In the genomic region with DNA sequence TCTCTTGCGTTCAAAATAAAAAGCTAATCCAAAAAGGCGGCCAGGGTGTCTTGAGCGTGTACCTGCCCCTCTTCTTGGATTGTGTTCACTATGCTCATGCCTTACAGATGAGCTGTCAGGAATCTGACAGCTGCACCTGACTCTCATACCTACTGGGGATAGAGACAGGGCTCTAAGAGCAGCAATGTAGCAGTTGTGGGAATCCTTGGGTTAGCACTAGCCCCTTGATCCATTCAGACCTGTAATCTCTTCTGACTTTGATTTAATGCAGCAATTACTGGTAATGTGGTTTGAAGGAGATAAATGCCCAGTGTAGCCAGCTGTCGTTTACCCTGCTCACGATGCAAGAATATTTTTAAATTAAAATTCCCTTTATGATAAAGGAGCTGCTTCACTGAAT, we compare ENCODE assay signal across 20 cellular contexts.
DNase-seq lines count a peak whose midpoint lies in the region; ATAC-seq and TF ChIP-seq lines count a peak whose summit lies in the region.
"Had no signal": no experiment of that assay in that cellular context is flagged by ENCODE, and none has a peak within 500 bp of the region (broad histone marks: within the 10 kb centered on the region; RNA-seq: fewer than 3 reads in every experiment).

No MANE protein-coding gene starts in this region.

- H3K27ac Mint-ChIP-seq in GM23338 (no peak overlapping the region), nephron (peak overlapping the region in 2 of 3 experiments; percentile 13 to 59)
- H3K27ac Mint-ChIP-seq: IgD-negative memory B cell had no signal

- H3K4me2 ChIP-seq in GM23338: no peak overlapping the region

- H3K36me3 Mint-ChIP-seq in GM23338 (ENCODE audit: low read depth): no peaks in the 10 kb centered on the region
- no peaks in the 10 kb centered on the region for H3K36me3 Mint-ChIP-seq in nephron (ENCODE audit: low read depth)
- H3K36me3 Mint-ChIP-seq: IgD-negative memory B cell had no signal

- TF ChIP-seq CTCF in GM23338 (conservative IDR thresholded peaks at IDR 0.05; ENCODE audit: low read depth in 2 of 2) (no peak), nephron (IDR thresholded peaks at IDR 0.05; ENCODE audit: unreplicated experiment in 3 of 3) (no peak)

- peaks cover 40% of the 10 kb centered on the region for H3K4me1 ChIP-seq in GM23338 (ENCODE audit: insufficient read depth)

- no peak for DNase-seq in GM23338 (ENCODE audit: low spot score)
- peak; percentile 67 for DNase-seq in NCI-H2227 (lab: John Stamatoyannopoulos, UW; ENCODE audit: unreplicated experiment)
- peak; percentile 6 for DNase-seq in SW480 (ENCODE audit: low spot score)
- no peak for DNase-seq in AML-193 (lab: John Stamatoyannopoulos, UW)
- DNase-seq in NOMO-1 treated with DMSO at 0.1 percent for 48 hours (lab: John Stamatoyannopoulos, UW; ENCODE audit: unreplicated experiment): no peak
- DNase-seq in dermis blood vessel endothelial cell: no peak
- DNase-seq: activated CD4-positive, alpha-beta T cell treated with anti-CD3 and anti-CD28 coated beads, Interleukin-2, amount 50 U/mL, for 48 hours; activated gamma-delta T cell; adrenal gland; central memory CD4-positive, alpha-beta T cell; effector CD8-positive, alpha-beta T cell; left lung; sigmoid colon; stimulated activated CD4-positive, alpha-beta T cell treated with anti-CD3 and anti-CD28 coated beads, Interleukin-1b, Interleukin-23, amount 100 ng/mL, for 48 hours; stimulated activated naive CD8-positive, alpha-beta T cell treated with anti-CD3 and anti-CD28 coated beads, Interleukin-15, Interleukin-2, amounts not matched to agents 100 U/mL and 50 U/mL, for 24 hours had no signal

- peaks cover 84% of the 10 kb centered on the region for H3K79me2 ChIP-seq in GM23338 (replicated peaks; ENCODE audit: insufficient read depth)

- H4K20me1 ChIP-seq in GM23338 (replicated peaks; ENCODE audit: insufficient read depth): peaks cover 9% of the 10 kb centered on the region; the same call in 1 of the 2 replicates

- peaks cover 55% of the 10 kb centered on the region for H3K4me1 Mint-ChIP-seq in GM23338
- peaks cover 77% of the 10 kb centered on the region for H3K4me1 Mint-ChIP-seq in nephron
- H3K4me1 Mint-ChIP-seq: IgD-negative memory B cell had no signal

- no peaks in the 10 kb centered on the region for H3K27me3 Mint-ChIP-seq in GM23338 (ENCODE audit: insufficient read depth, low read depth, poor library complexity)
- no peaks in the 10 kb centered on the region for H3K27me3 Mint-ChIP-seq in nephron (ENCODE audit: low read depth)

- no peaks in the 10 kb centered on the region for H3F3A ChIP-seq in GM23338 (replicated peaks; ENCODE audit: low read depth)

- no peaks in the 10 kb centered on the region for H3K27me3 ChIP-seq in GM23338 (ENCODE audit: insufficient read depth)
- H3K27me3 ChIP-seq: adrenal gland, left lung, sigmoid colon, tibial nerve had no signal

- H3K4me3 Mint-ChIP-seq in GM23338 (no peak overlapping the region), nephron (peak overlapping the region in 2 of 3 experiments; percentile 6 to 46)
- H3K4me3 Mint-ChIP-seq: IgD-negative memory B cell had no signal

- H3K36me3 ChIP-seq in GM23338 (ENCODE audit: insufficient read depth): no peaks in the 10 kb centered on the region
- H3K36me3 ChIP-seq: adrenal gland, left lung, sigmoid colon, tibial nerve had no signal

- H3K9me3 Mint-ChIP-seq in GM23338 (no peaks in the 10 kb centered on the region), nephron (no peaks in the 10 kb centered on the region)
- H3K9me3 Mint-ChIP-seq: IgD-negative memory B cell had no signal

- no peaks in the 10 kb centered on the region for H3K9me2 ChIP-seq in GM23338 (ENCODE audit: insufficient read depth)

- peak; percentile 63 for ATAC-seq in GM23338
- no peak for ATAC-seq in HG03439 (IDR thresholded peaks at IDR 0.05; ENCODE audit: unreplicated experiment)
- ATAC-seq: left lung; stimulated activated naive CD8-positive, alpha-beta T cell treated with anti-CD3 and anti-CD28 coated beads, Interleukin-15, Interleukin-2, amounts not matched to agents 100 U/mL and 50 U/mL, for 24 hours had no signal

- no peak overlapping the region for H2AFZ ChIP-seq in GM23338

- no peak overlapping the region for H3K27ac ChIP-seq in GM23338 (ENCODE audit: low read depth)
- H3K27ac ChIP-seq: adrenal gland, left lung, sigmoid colon, tibial nerve, VCaP had no signal

- H3K4me3 ChIP-seq in GM23338: no peak overlapping the region
- H3K4me3 ChIP-seq: adrenal gland, left lung, sigmoid colon, tibial nerve had no signal

TF ChIP-seq in GM23338, 12 proteins besides CTCF, POLR2A, EP300 and RAD21:
- TF ChIP-seq, protein P1, sequence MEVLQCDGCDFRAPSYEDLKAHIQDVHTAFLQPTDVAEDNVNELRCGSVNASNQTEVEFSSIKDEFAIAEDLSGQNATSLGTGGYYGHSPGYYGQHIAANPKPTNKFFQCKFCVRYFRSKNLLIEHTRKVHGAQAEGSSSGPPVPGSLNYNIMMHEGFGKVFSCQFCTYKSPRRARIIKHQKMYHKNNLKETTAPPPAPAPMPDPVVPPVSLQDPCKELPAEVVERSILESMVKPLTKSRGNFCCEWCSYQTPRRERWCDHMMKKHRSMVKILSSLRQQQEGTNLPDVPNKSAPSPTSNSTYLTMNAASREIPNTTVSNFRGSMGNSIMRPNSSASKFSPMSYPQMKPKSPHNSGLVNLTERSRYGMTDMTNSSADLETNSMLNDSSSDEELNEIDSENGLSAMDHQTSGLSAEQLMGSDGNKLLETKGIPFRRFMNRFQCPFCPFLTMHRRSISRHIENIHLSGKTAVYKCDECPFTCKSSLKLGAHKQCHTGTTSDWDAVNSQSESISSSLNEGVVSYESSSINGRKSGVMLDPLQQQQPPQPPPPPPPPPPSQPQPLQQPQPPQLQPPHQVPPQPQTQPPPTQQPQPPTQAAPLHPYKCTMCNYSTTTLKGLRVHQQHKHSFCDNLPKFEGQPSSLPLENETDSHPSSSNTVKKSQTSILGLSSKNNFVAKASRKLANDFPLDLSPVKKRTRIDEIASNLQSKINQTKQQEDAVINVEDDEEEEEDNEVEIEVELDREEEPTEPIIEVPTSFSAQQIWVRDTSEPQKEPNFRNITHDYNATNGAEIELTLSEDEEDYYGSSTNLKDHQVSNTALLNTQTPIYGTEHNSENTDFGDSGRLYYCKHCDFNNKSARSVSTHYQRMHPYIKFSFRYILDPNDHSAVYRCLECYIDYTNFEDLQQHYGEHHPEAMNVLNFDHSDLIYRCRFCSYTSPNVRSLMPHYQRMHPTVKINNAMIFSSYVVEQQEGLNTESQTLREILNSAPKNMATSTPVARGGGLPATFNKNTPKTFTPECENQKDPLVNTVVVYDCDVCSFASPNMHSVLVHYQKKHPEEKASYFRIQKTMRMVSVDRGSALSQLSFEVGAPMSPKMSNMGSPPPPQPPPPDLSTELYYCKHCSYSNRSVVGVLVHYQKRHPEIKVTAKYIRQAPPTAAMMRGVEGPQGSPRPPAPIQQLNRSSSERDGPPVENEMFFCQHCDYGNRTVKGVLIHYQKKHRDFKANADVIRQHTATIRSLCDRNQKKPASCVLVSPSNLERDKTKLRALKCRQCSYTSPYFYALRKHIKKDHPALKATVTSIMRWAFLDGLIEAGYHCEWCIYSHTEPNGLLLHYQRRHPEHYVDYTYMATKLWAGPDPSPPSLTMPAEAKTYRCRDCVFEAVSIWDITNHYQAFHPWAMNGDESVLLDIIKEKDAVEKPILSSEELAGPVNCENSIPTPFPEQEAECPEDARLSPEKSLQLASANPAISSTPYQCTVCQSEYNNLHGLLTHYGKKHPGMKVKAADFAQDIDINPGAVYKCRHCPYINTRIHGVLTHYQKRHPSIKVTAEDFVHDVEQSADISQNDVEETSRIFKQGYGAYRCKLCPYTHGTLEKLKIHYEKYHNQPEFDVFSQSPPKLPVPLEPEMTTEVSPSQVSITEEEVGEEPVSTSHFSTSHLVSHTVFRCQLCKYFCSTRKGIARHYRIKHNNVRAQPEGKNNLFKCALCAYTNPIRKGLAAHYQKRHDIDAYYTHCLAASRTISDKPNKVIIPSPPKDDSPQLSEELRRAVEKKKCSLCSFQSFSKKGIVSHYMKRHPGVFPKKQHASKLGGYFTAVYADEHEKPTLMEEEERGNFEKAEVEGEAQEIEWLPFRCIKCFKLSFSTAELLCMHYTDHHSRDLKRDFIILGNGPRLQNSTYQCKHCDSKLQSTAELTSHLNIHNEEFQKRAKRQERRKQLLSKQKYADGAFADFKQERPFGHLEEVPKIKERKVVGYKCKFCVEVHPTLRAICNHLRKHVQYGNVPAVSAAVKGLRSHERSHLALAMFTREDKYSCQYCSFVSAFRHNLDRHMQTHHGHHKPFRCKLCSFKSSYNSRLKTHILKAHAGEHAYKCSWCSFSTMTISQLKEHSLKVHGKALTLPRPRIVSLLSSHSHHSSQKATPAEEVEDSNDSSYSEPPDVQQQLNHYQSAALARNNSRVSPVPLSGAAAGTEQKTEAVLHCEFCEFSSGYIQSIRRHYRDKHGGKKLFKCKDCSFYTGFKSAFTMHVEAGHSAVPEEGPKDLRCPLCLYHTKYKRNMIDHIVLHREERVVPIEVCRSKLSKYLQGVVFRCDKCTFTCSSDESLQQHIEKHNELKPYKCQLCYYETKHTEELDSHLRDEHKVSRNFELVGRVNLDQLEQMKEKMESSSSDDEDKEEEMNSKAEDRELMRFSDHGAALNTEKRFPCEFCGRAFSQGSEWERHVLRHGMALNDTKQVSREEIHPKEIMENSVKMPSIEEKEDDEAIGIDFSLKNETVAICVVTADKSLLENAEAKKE (CRISPR knock-in tag; IDR thresholded peaks at IDR 0.05): no peak

Comparison
In these comparisons a context has a peak if more than half of its experiments do, and no peak if none do; other contexts are left out.
1. DNase-seq: peak in NCI-H2227 (single experiment) and SW480 (single experiment); none in GM23338 (single experiment), AML-193 (0 of 2), NOMO-1 treated with DMSO at 0.1 percent for 48 hours (single experiment) and dermis blood vessel endothelial cell (single experiment).